15 cellular contexts compared by ENCODE assay signal in genomic region chr6:38169826-38170526, GRCh38.
DNase-seq lines count a peak whose midpoint lies in the region; ATAC-seq and TF ChIP-seq lines count a peak whose summit lies in the region.
"Had no signal": no experiment of that assay in that cellular context is flagged by ENCODE, and none has a peak within 500 bp of the region (broad histone marks: within the 10 kb centered on the region; RNA-seq: fewer than 3 reads in every experiment).

No MANE protein-coding gene starts in this region.

- no peak overlapping the region for H3K4me2 ChIP-seq in mesendoderm (ENCODE audit: low read length)

- TF ChIP-seq CTCF in adrenal gland (IDR thresholded peaks at IDR 0.05): no peak

- H3K4me1 ChIP-seq in mesendoderm (ENCODE audit: control insufficient read depth, low read depth, low read length): peaks cover 2% of the 10 kb centered on the region
- H3K4me1 ChIP-seq in adrenal gland (replicated peaks in 1 of 2): no peaks in the 10 kb centered on the region
- H3K4me1 ChIP-seq: vagina had no signal

- H3K27ac ChIP-seq in mesendoderm (ENCODE audit: low read depth, low read length) (no peak overlapping the region), adrenal gland (no peak overlapping the region)
- H3K27ac ChIP-seq: esophagus muscularis mucosa, vagina had no signal

- no peak overlapping the region for H3K9ac ChIP-seq in mesendoderm (ENCODE audit: low read length)

- no peak overlapping the region for H2BK5ac ChIP-seq in mesendoderm (ENCODE audit: low read length)

- H2BK15ac ChIP-seq in mesendoderm (replicated peaks; ENCODE audit: low read depth): no peak overlapping the region

- no peak overlapping the region for H3K56ac ChIP-seq in mesendoderm (ENCODE audit: low read length)

- no peak overlapping the region for H3K23ac ChIP-seq in mesendoderm (ENCODE audit: low read length)

- intact Hi-C loops in adrenal gland (cut with DNase I): no loop called here

- H3K27me3 ChIP-seq in mesendoderm (ENCODE audit: insufficient read depth, low read length, poor library complexity): no peaks in the 10 kb centered on the region
- H3K27me3 ChIP-seq in adrenal gland: no peaks in the 10 kb centered on the region
- H3K27me3 ChIP-seq: esophagus muscularis mucosa, vagina had no signal

- H3K18ac ChIP-seq in mesendoderm (ENCODE audit: low read length): no peak overlapping the region

- H3K4me3 ChIP-seq in mesendoderm (ENCODE audit: low read length) (no peak overlapping the region), adrenal gland (no peak overlapping the region)
- H3K4me3 ChIP-seq: esophagus muscularis mucosa, vagina had no signal

- H3K79me1 ChIP-seq in mesendoderm (ENCODE audit: low read length): no peaks in the 10 kb centered on the region

- no peaks in the 10 kb centered on the region for H3K36me3 ChIP-seq in mesendoderm (ENCODE audit: control insufficient read depth, insufficient read depth, low read length)
- no peaks in the 10 kb centered on the region for H3K36me3 ChIP-seq in adrenal gland (replicated peaks in 1 of 2)
- H3K36me3 ChIP-seq: vagina had no signal

- H3K79me2 ChIP-seq in mesendoderm (ENCODE audit: control insufficient read depth, insufficient read depth, low read length): no peaks in the 10 kb centered on the region

- H2AK5ac ChIP-seq in mesendoderm (ENCODE audit: low read length): no peak overlapping the region

- H3K4ac ChIP-seq in mesendoderm (ENCODE audit: low read depth, low read length): no peak overlapping the region

- ATAC-seq in HG03469 (IDR thresholded peaks at IDR 0.05; ENCODE audit: unreplicated experiment) (no peak), HG02610 (IDR thresholded peaks at IDR 0.05; ENCODE audit: unreplicated experiment) (no peak)

- no peak for TF ChIP-seq POLR2A in adrenal gland (IDR thresholded peaks at IDR 0.05)

- WGBS in mesendoderm (ENCODE audit: extremely low coverage, insufficient coverage, low lambda C conversion rate): no CpG with 5 or more reads among the region's 22 CpGs
- WGBS in adrenal gland, 4 donors: 87 to 90% (median 89%) methylated on average over 22 of the region's 22 CpGs

- no peaks in the 10 kb centered on the region for H3K9me3 ChIP-seq in adrenal gland (replicated peaks in 1 of 3)
- H3K9me3 ChIP-seq: esophagus muscularis mucosa, vagina had no signal

- H4K8ac ChIP-seq in mesendoderm (ENCODE audit: low read depth, low read length): no peak overlapping the region

- DNase-seq in DMS53 treated with DMSO at 0.1 percent for 48 hours (lab: John Stamatoyannopoulos, UW; ENCODE audit: unreplicated experiment) (peak; percentile 79), NCI-H187 (lab: John Stamatoyannopoulos, UW) (peak; percentile 84 to 90), SHP77 (lab: John Stamatoyannopoulos, UW) (peak; percentile 66 to 86), mesendoderm (peak; percentile 55), T-helper 2 cell (no peak), adrenal gland (no peak)
- DNase-seq: activated B cell treated with CpG ODN at 0.5 μM for 24 hours, caudate nucleus, GF-D8, MV-4-11, nephron progenitor cell had no signal

- H2BK120ac ChIP-seq in mesendoderm (ENCODE audit: low read depth, low read length): no peak overlapping the region

- H4K5ac ChIP-seq in mesendoderm (ENCODE audit: low read length): no peak overlapping the region

Comparison
In these comparisons a context has a peak if more than half of its experiments do, and no peak if none do; other contexts are left out.
1. DNase-seq: peak in DMS53 treated with DMSO at 0.1 percent for 48 hours (single experiment), NCI-H187 (2 of 2), SHP77 (2 of 2) and mesendoderm (single experiment); none in T-helper 2 cell (0 of 5) and adrenal gland (0 of 7).